1 cellular context compared by ENCODE assay signal in genomic region chr4:150140774-150141400, GRCh38.
TF ChIP-seq lines count a peak whose summit lies in the region.

No MANE protein-coding gene starts in this region.

TF ChIP-seq in SK-N-SH, 30 proteins besides CTCF, POLR2A, EP300 and RAD21 (continued from another document):
- TF ChIP-seq PBX3 (IDR thresholded peaks at IDR 0.05), result peak; percentile 73
- no peak for TF ChIP-seq IRF3 (IDR thresholded peaks at IDR 0.05; ENCODE audit: low read depth, low read length)
- TF ChIP-seq NRF1 (IDR thresholded peaks at IDR 0.05; ENCODE audit: low read depth, low read length), result no peak
- no peak for TF ChIP-seq REST (IDR thresholded peaks at IDR 0.05; ENCODE audit: low read depth, low read length)
- no peak for TF ChIP-seq TAF1 (IDR thresholded peaks at IDR 0.05; ENCODE audit: borderline replicate concordance, low read depth, low read length)
- no peak for TF ChIP-seq FOXJ3 (CRISPR knock-in tag; IDR thresholded peaks at IDR 0.05)
- TF ChIP-seq NFIC (IDR thresholded peaks at IDR 0.05; ENCODE audit: borderline replicate concordance), result peak; percentile 73
- no peak for TF ChIP-seq FOXM1 (IDR thresholded peaks at IDR 0.05; ENCODE audit: low read depth)
- TF ChIP-seq FOSL2 (IDR thresholded peaks at IDR 0.05; ENCODE audit: borderline replicate concordance, low read depth), result peak; percentile 99
- TF ChIP-seq GABPA (IDR thresholded peaks at IDR 0.05; ENCODE audit: low read depth), result no peak
- peak; percentile 74; the same call in 1 of the 2 replicates for TF ChIP-seq TEAD4 (IDR thresholded peaks at IDR 0.05; ENCODE audit: borderline replicate concordance, insufficient read depth)
- TF ChIP-seq MXI1 (IDR thresholded peaks at IDR 0.05; ENCODE audit: low read depth, low read length), result no peak
- no peak for TF ChIP-seq RFX5 (IDR thresholded peaks at IDR 0.05; ENCODE audit: low read length)
- TF ChIP-seq SIN3A (IDR thresholded peaks at IDR 0.05; ENCODE audit: borderline replicate concordance, low read depth, low read length), result no peak
- no peak for TF ChIP-seq EZH2phosphoT487 (IDR thresholded peaks at IDR 0.05; ENCODE audit: borderline replicate concordance, low read depth)
- TF ChIP-seq RCOR1 (IDR thresholded peaks at IDR 0.05; ENCODE audit: low read length), result no peak
